In genomic region chr1:59766463-59766862, GRCh38 we compare ENCODE assay signal across 19 cellular contexts. TPM values are rescaled to one million over a fixed set of nuclear protein-coding genes. Genes with fewer than 3 reads are reported as not detected.
DNase-seq lines count a peak whose midpoint lies in the region; ATAC-seq and TF ChIP-seq lines count a peak whose summit lies in the region.
"Had no signal": no experiment of that assay in that cellular context is flagged by ENCODE, and none has a peak within 500 bp of the region (broad histone marks: within the 10 kb centered on the region; RNA-seq: fewer than 3 reads in every experiment).

No MANE protein-coding gene starts in this region.

- no peak for TF ChIP-seq CTCF in fibroblast of the aortic adventitia (IDR thresholded peaks at IDR 0.05; ENCODE audit: insufficient read depth, low read length)

- DNase-seq in DMS 273 (lab: John Stamatoyannopoulos, UW; ENCODE audit: unreplicated experiment) (peak; percentile 48), DMS 273 treated with DMSO at 0.1 percent for 48 hours (lab: John Stamatoyannopoulos, UW) (no peak), SK-N-DZ (ENCODE audit: low spot score) (peak; percentile 48), fibroblast of the aortic adventitia (ENCODE audit: low read depth) (peak; percentile 35), retina (peak; percentile 21)
- DNase-seq in stimulated activated CD4-positive, alpha-beta T cell treated with anti-CD3 and anti-CD28 coated beads, Interleukin-4, amount 100 ng/mL, for 1 hour: no peak
- DNase-seq in activated CD8-positive, alpha-beta memory T cell treated with anti-CD3 and anti-CD28 coated beads for 24 hours: no peak
- DNase-seq: activated CD4-positive, alpha-beta T cell treated with anti-CD3 and anti-CD28 coated beads, Interleukin-2, amount 50 U/mL, for 48 hours; activated naive CD8-positive, alpha-beta T cell treated with anti-CD3 and anti-CD28 coated beads, Interleukin-2, amount 10 ng/mL, durations not matched to agents 7 days and 5 days; AML-193; GDM1; heart right ventricle; NCI-H2107; ovary; right cardiac atrium; stimulated activated naive CD8-positive, alpha-beta T cell treated with anti-CD3 and anti-CD28 coated beads, Interleukin-15, Interleukin-2, amounts not matched to agents 100 U/mL and 50 U/mL, for 24 hours; thyroid gland had no signal

- ATAC-seq in GM21390 (IDR thresholded peaks at IDR 0.05; ENCODE audit: unreplicated experiment): no peak
- ATAC-seq: foreskin keratinocyte; stimulated activated naive CD8-positive, alpha-beta T cell treated with anti-CD3 and anti-CD28 coated beads, Interleukin-15, Interleukin-2, amounts not matched to agents 100 U/mL and 50 U/mL, for 24 hours had no signal

- H3K4me3 ChIP-seq in fibroblast of the aortic adventitia (ENCODE audit: low read depth, low read length): no peak overlapping the region
- H3K4me3 ChIP-seq: heart right ventricle, ovary, thyroid gland had no signal

RNA-seq across cellular contexts. Expression of gene HOOK1, which starts 48.3 kb away (rescaled TPM):
- 4.1 and 5.2 TPM in 2 replicates for polyA plus RNA-seq in SK-N-DZ (2014; cell fraction: cytosol; rRNA removed)
- polyA plus RNA-seq in SK-N-DZ (2014; cell fraction: nucleus; rRNA removed): 9.4 and 10.3 TPM in 2 replicates
- under 0.01 TPM in 1 of 2 replicates, not detected in the other for total RNA-seq in fibroblast of the aortic adventitia (ENCODE audit: low replicate concordance)

Comparison
In these comparisons a context has a peak if more than half of its experiments do, and no peak if none do; other contexts are left out.
1. DNase-seq: peak in DMS 273 (single experiment), SK-N-DZ (single experiment), fibroblast of the aortic adventitia (single experiment) and retina (single experiment); none in DMS 273 treated with DMSO at 0.1 percent for 48 hours (single experiment), stimulated activated CD4-positive, alpha-beta T cell treated with anti-CD3 and anti-CD28 coated beads, Interleukin-4, amount 100 ng/mL, for 1 hour (single experiment) and activated CD8-positive, alpha-beta memory T cell treated with anti-CD3 and anti-CD28 coated beads for 24 hours (single experiment).